10 cellular contexts compared by ENCODE assay signal in genomic region chr19:46494115-46494935, GRCh38. TPM values are rescaled to one million over a fixed set of nuclear protein-coding genes. Genes with fewer than 3 reads are reported as not detected.
A peak's percentile ranks its signal among the peaks of the same experiment; 100 is the strongest.
DNase-seq lines count a peak whose midpoint lies in the region; ATAC-seq, FAIRE-seq and TF ChIP-seq lines count a peak whose summit lies in the region.
"Had no signal": no experiment of that assay in that cellular context is flagged by ENCODE, and none has a peak within 500 bp of the region (broad histone marks: within the 10 kb centered on the region; RNA-seq: fewer than 3 reads in every experiment).

No MANE protein-coding gene starts in this region.

- POLR2A ChIA-PET in activated CD4-positive, alpha-beta memory T cell treated with anti-CD3 and anti-CD28 coated beads, Interleukin-2, amount 10 ng/mL, durations not matched to agents 7 days and 5 days (lab: Charles Lee), result interaction anchor here (0.6 to 1.5 kb wide), 2 partner anchors 29 to 99 kb away, joined by 3 to 4 read pairs; no protein-coding TSS in a partner anchor

- no peak for FAIRE-seq in HTR-8/SVneo (lab: Jason Lieb, UNC)

- CTCF ChIA-PET in activated CD4-positive, alpha-beta memory T cell treated with anti-CD3 and anti-CD28 coated beads, Interleukin-2, amount 10 ng/mL, durations not matched to agents 7 days and 5 days (lab: Charles Lee), result no interaction called here

- no peak overlapping the region for H3K27ac Mint-ChIP-seq in GM23338
- H3K27ac Mint-ChIP-seq in activated CD4-positive, alpha-beta memory T cell treated with anti-CD3 and anti-CD28 coated beads, Interleukin-2, amount 10 ng/mL, durations not matched to agents 7 days and 5 days, result no peak overlapping the region
- peak overlapping the region; percentile 17 for H3K27ac Mint-ChIP-seq in stimulated activated effector memory CD8-positive, alpha-beta T cell treated with anti-CD3 and anti-CD28 coated beads, Interleukin-12 subunit alpha, Interleukin-12 subunit beta, amount 100 ng/mL, for 72 hours

- H3K4me3 Mint-ChIP-seq in GM23338, result peak overlapping the region; percentile 69
- peak overlapping the region; percentile 30 for H3K4me3 Mint-ChIP-seq in activated CD4-positive, alpha-beta memory T cell treated with anti-CD3 and anti-CD28 coated beads, Interleukin-2, amount 10 ng/mL, durations not matched to agents 7 days and 5 days
- H3K4me3 Mint-ChIP-seq in stimulated activated effector memory CD8-positive, alpha-beta T cell treated with anti-CD3 and anti-CD28 coated beads, Interleukin-12 subunit alpha, Interleukin-12 subunit beta, amount 100 ng/mL, for 72 hours, result peak overlapping the region; percentile 57

- H3K4me1 ChIP-seq in GM23338 (ENCODE audit: insufficient read depth) (peaks cover 25% of the 10 kb centered on the region), iPS-15b (ENCODE audit: control insufficient read depth, insufficient read depth, low read length) (no peaks in the 10 kb centered on the region)

- H4K20me1 ChIP-seq in GM23338 (replicated peaks; ENCODE audit: insufficient read depth), result no peaks in the 10 kb centered on the region

- H3K9ac ChIP-seq in iPS-15b (ENCODE audit: low read depth, low read length), result no peak overlapping the region

- no peak for TF ChIP-seq CTCF in GM23338 (conservative IDR thresholded peaks at IDR 0.05; ENCODE audit: low read depth in 2 of 2)

- H3K79me2 ChIP-seq in GM23338 (replicated peaks; ENCODE audit: insufficient read depth), result no peaks in the 10 kb centered on the region

- no peak overlapping the region for H3K27ac ChIP-seq in GM23338 (ENCODE audit: low read depth)

- H3K4me2 ChIP-seq in GM23338, result peak overlapping the region; percentile 95

- H3K9me3 Mint-ChIP-seq in GM23338, result no peaks in the 10 kb centered on the region
- H3K9me3 Mint-ChIP-seq in activated CD4-positive, alpha-beta memory T cell treated with anti-CD3 and anti-CD28 coated beads, Interleukin-2, amount 10 ng/mL, durations not matched to agents 7 days and 5 days, result no peaks in the 10 kb centered on the region
- no peaks in the 10 kb centered on the region for H3K9me3 Mint-ChIP-seq in stimulated activated effector memory CD8-positive, alpha-beta T cell treated with anti-CD3 and anti-CD28 coated beads, Interleukin-12 subunit alpha, Interleukin-12 subunit beta, amount 100 ng/mL, for 72 hours

- no peaks in the 10 kb centered on the region for H3K36me3 Mint-ChIP-seq in GM23338 (ENCODE audit: low read depth)
- H3K36me3 Mint-ChIP-seq in activated CD4-positive, alpha-beta memory T cell treated with anti-CD3 and anti-CD28 coated beads, Interleukin-2, amount 10 ng/mL, durations not matched to agents 7 days and 5 days (ENCODE audit: low read depth), result no peaks in the 10 kb centered on the region
- H3K36me3 Mint-ChIP-seq in stimulated activated effector memory CD8-positive, alpha-beta T cell treated with anti-CD3 and anti-CD28 coated beads, Interleukin-12 subunit alpha, Interleukin-12 subunit beta, amount 100 ng/mL, for 72 hours, result peaks cover 5% of the 10 kb centered on the region

- peak overlapping the region; percentile 76 for H2AFZ ChIP-seq in GM23338

- no peaks in the 10 kb centered on the region for H3K36me3 ChIP-seq in GM23338 (ENCODE audit: insufficient read depth)
- H3K36me3 ChIP-seq in iPS-15b (ENCODE audit: control insufficient read depth, insufficient read depth, low read length), result no peaks in the 10 kb centered on the region

- H3K27me3 ChIP-seq in GM23338 (ENCODE audit: insufficient read depth), result peaks cover 63% of the 10 kb centered on the region
- H3K27me3 ChIP-seq in iPS-15b (ENCODE audit: control insufficient read depth, insufficient read depth, low read length), result peaks cover 54% of the 10 kb centered on the region

- H3K4me1 Mint-ChIP-seq in GM23338, result peaks cover 14% of the 10 kb centered on the region
- H3K4me1 Mint-ChIP-seq in activated CD4-positive, alpha-beta memory T cell treated with anti-CD3 and anti-CD28 coated beads, Interleukin-2, amount 10 ng/mL, durations not matched to agents 7 days and 5 days, result peaks cover 13% of the 10 kb centered on the region
- peaks cover 24% of the 10 kb centered on the region for H3K4me1 Mint-ChIP-seq in stimulated activated effector memory CD8-positive, alpha-beta T cell treated with anti-CD3 and anti-CD28 coated beads, Interleukin-12 subunit alpha, Interleukin-12 subunit beta, amount 100 ng/mL, for 72 hours

- peaks cover 63% of the 10 kb centered on the region for H3K27me3 Mint-ChIP-seq in GM23338 (ENCODE audit: insufficient read depth, low read depth, poor library complexity)
- peaks cover 69% of the 10 kb centered on the region for H3K27me3 Mint-ChIP-seq in activated CD4-positive, alpha-beta memory T cell treated with anti-CD3 and anti-CD28 coated beads, Interleukin-2, amount 10 ng/mL, durations not matched to agents 7 days and 5 days

- H3F3A ChIP-seq in GM23338 (replicated peaks; ENCODE audit: low read depth), result no peaks in the 10 kb centered on the region

- peak overlapping the region; percentile 76 for H3K4me3 ChIP-seq in GM23338
- H3K4me3 ChIP-seq in iPS-15b (ENCODE audit: low read depth, low read length), result peak overlapping the region; percentile 22

- no peaks in the 10 kb centered on the region for H3K9me2 ChIP-seq in GM23338 (ENCODE audit: insufficient read depth)

- ATAC-seq in GM23338, result no peak
- ATAC-seq in stimulated activated effector memory CD8-positive, alpha-beta T cell treated with anti-CD3 and anti-CD28 coated beads, Interleukin-12 subunit alpha, Interleukin-12 subunit beta, amount 100 ng/mL, for 72 hours, result no peak
- ATAC-seq in GM19328 (IDR thresholded peaks at IDR 0.05; ENCODE audit: unreplicated experiment), result no peak
- ATAC-seq in GM21367 (IDR thresholded peaks at IDR 0.05; ENCODE audit: unreplicated experiment), result no peak

- peak; percentile 45 for DNase-seq in GM23338 (ENCODE audit: low spot score)
- DNase-seq in activated CD4-positive, alpha-beta memory T cell treated with anti-CD3 and anti-CD28 coated beads, Interleukin-2, amount 10 ng/mL, durations not matched to agents 7 days and 5 days, result no peak
- no peak for DNase-seq in stimulated activated effector memory CD8-positive, alpha-beta T cell treated with anti-CD3 and anti-CD28 coated beads, Interleukin-12 subunit alpha, Interleukin-12 subunit beta, amount 100 ng/mL, for 72 hours (ENCODE audit: low spot score in 2 of 2)
- DNase-seq in HTR-8/SVneo (ENCODE audit: insufficient read length, low spot score), result no peak
- DNase-seq: central memory CD4-positive, alpha-beta T cell; SHP77 treated with DMSO at 0.1 percent for 48 hours had no signal

- H3K9me3 ChIP-seq in iPS-15b (ENCODE audit: control insufficient read depth, insufficient read depth, low read length), result no peaks in the 10 kb centered on the region

TF ChIP-seq in GM23338, 12 proteins besides CTCF, POLR2A, EP300 and RAD21:
- TF ChIP-seq EZH2 (IDR thresholded peaks at IDR 0.05; ENCODE audit: low read depth, unreplicated experiment) (peak; percentile 68), ZNF114 (CRISPR knock-in tag; IDR thresholded peaks at IDR 0.05) (no peak), POLR2AphosphoS5 (IDR thresholded peaks at IDR 0.05; ENCODE audit: low read depth) (peak; percentile 49; the same call in 1 of the 2 replicates), ETS1 (IDR thresholded peaks at IDR 0.05) (no peak), NANOG (IDR thresholded peaks at IDR 0.05; ENCODE audit: borderline replicate concordance) (no peak), ZNF331 (CRISPR knock-in tag; IDR thresholded peaks at IDR 0.05; ENCODE audit: low read depth) (no peak), CREB1 (CRISPR knock-in tag; IDR thresholded peaks at IDR 0.05; ENCODE audit: low read depth) (no peak), STAT1 (IDR thresholded peaks at IDR 0.05; ENCODE audit: unreplicated experiment) (no peak)

RNA-seq across cellular contexts. Expression of gene PNMA8B, which starts 1.3 kb away (rescaled TPM):
- total RNA-seq in GM23338 (2014; rRNA removed; shearing (Covaris generic)), result 1.6 and 1.7 TPM in 2 replicates
- 0.44 and 0.80 TPM in 2 replicates for polyA plus RNA-seq in GM23338 (2016; fragmentation: Nextera tagmentation; extraction: Ambion mirVana)
- under 1 TPM; 0.05 TPM for total RNA-seq in activated CD4-positive, alpha-beta memory T cell treated with anti-CD3 and anti-CD28 coated beads, Interleukin-2, amount 10 ng/mL, durations not matched to agents 7 days and 5 days
- total RNA-seq: LHCN-M2 had no signal

RNA-seq across cellular contexts. Expression of gene PNMA8A, which starts 23.0 kb away (rescaled TPM):
- 17.8 and 19.6 TPM in 2 replicates for total RNA-seq in GM23338 (2014; rRNA removed; shearing (Covaris generic))
- 21.7 and 28.0 TPM in 2 replicates for polyA plus RNA-seq in GM23338 (2016; fragmentation: Nextera tagmentation; extraction: Ambion mirVana)
- not detected for total RNA-seq in activated CD4-positive, alpha-beta memory T cell treated with anti-CD3 and anti-CD28 coated beads, Interleukin-2, amount 10 ng/mL, durations not matched to agents 7 days and 5 days

Comparison
In these comparisons a context has a peak if more than half of its experiments do, and no peak if none do; other contexts are left out.
1. RNA of gene PNMA8A, which starts 23.0 kb away (total RNA-seq): 17.8 to 19.6 TPM in GM23338; not detected in activated CD4-positive, alpha-beta memory T cell treated with anti-CD3 and anti-CD28 coated beads, Interleukin-2, amount 10 ng/mL, durations not matched to agents 7 days and 5 days; every median in the first group is over 10 times any median in the second.
2. Peak in every context shown above with its lines, with median percentiles within 50 percentile points of each other: H3K4me3 Mint-ChIP-seq.